Comparison of ENCODE assay signal across 32 cellular contexts in genomic region chr2:96655491-96655973, GRCh38. TPM values are rescaled to one million over a fixed set of nuclear protein-coding genes. Genes with fewer than 3 reads are reported as not detected.
"Had no signal": no experiment of that assay in that cellular context is flagged by ENCODE, and none has a peak within 500 bp of the region (broad histone marks: within the 10 kb centered on the region; RNA-seq: fewer than 3 reads in every experiment).

No MANE protein-coding gene starts in this region.

- H3K4me3 ChIP-seq: adrenal gland, body of pancreas, esophagus squamous epithelium, heart right ventricle, psoas muscle, thoracic aorta, uterus had no signal

- H3K4me1 ChIP-seq: adrenal gland, body of pancreas, esophagus squamous epithelium, parathyroid adenoma, psoas muscle, uterus had no signal

- H3K36me3 ChIP-seq: adrenal gland, esophagus squamous epithelium, heart right ventricle, thoracic aorta, uterus had no signal

- H3K9me3 ChIP-seq: adrenal gland, body of pancreas, esophagus squamous epithelium, heart right ventricle, psoas muscle, thoracic aorta, uterus had no signal

- H2AFZ ChIP-seq: parathyroid adenoma had no signal

- FAIRE-seq: colon, endometrium, TTC549 had no signal

- H3K79me2 ChIP-seq: parathyroid adenoma had no signal

- H3K9ac ChIP-seq: parathyroid adenoma had no signal

- H3K27ac ChIP-seq: adrenal gland, body of pancreas, epithelial cell of prostate, esophagus squamous epithelium, heart right ventricle, parathyroid adenoma, psoas muscle, thoracic aorta, uterus, VCaP had no signal

- ATAC-seq: body of pancreas; heart right ventricle; psoas muscle; stimulated activated naive B cell treated with anti-CD40 and anti-IgM and Interleukin-4, amounts not matched to agents 10 μg/mL and 1 μg/mL and 100 μg/mL, for 72 hours had no signal

- H3K27me3 ChIP-seq: adrenal gland, body of pancreas, esophagus squamous epithelium, heart right ventricle, uterus had no signal

- DNase-seq: activated CD4-positive, alpha-beta T cell treated with anti-CD3 and anti-CD28 coated beads for 4 hours; activated CD4-positive, alpha-beta T cell treated with anti-CD3 and anti-CD28 coated beads, Interleukin-2, amount 50 U/mL, for 4 hours; activated effector memory CD4-positive, alpha-beta T cell treated with Interleukin-2 at 50 U/mL for 16 hours; activated naive CD4-positive, alpha-beta T cell treated with Interleukin-2 at 50 U/mL for 16 hours; activated naive CD8-positive, alpha-beta T cell treated with anti-CD3 and anti-CD28 coated beads for 36 hours; activated T-cell treated with anti-CD3 and anti-CD28 coated beads for 4 hours; adrenal gland; aorta; body of pancreas; effector CD8-positive, alpha-beta T cell; esophagus squamous epithelium; foreskin melanocyte; heart right ventricle; naive B cell; nucleus accumbens; psoas muscle; stimulated activated CD4-positive, alpha-beta T cell treated with anti-CD3 and anti-CD28 coated beads, Interleukin-15, amount 100 ng/mL, for 24 hours; stimulated activated CD4-positive, alpha-beta T cell treated with anti-CD3 and anti-CD28 coated beads, Interleukin-2, amount 100 ng/mL, for 24 hours; stimulated activated naive B cell treated with anti-CD40 and anti-IgM and Interleukin-4, amounts not matched to agents 10 μg/mL and 1 μg/mL and 100 μg/mL, for 72 hours; trophoblast cell; uterus had no signal

RNA-seq across cellular contexts. Expression of gene FER1L5, which starts 13.0 kb away (rescaled TPM):
- total RNA-seq: activated naive CD8-positive, alpha-beta T cell treated with anti-CD3 and anti-CD28 coated beads for 36 hours; dermis microvascular lymphatic vessel endothelial cell; glomerular endothelial cell; kidney epithelial cell; lower leg skin; psoas muscle; thoracic aorta had no signal
